ENCODE assay signal across 29 cellular contexts in genomic region chr5:160516696-160517530, GRCh38.
DNase-seq lines count a peak whose midpoint lies in the region; ATAC-seq and TF ChIP-seq lines count a peak whose summit lies in the region.
"Had no signal": no experiment of that assay in that cellular context is flagged by ENCODE, and none has a peak within 500 bp of the region (broad histone marks: within the 10 kb centered on the region; RNA-seq: fewer than 3 reads in every experiment).

No MANE protein-coding gene starts in this region.

- H3K27ac ChIP-seq in GM23338 (ENCODE audit: low read depth) (no peak overlapping the region), RWPE2 (ENCODE audit: poor library complexity, severe bottlenecking) (no peak overlapping the region), Karpas-422 (ENCODE audit: low read length) (no peak overlapping the region)
- H3K27ac ChIP-seq: 22Rv1, C4-2B, HL-60, SK-N-MC had no signal

- H3K36me3 ChIP-seq in GM23338 (ENCODE audit: insufficient read depth) (no peaks in the 10 kb centered on the region), RWPE2 (ENCODE audit: low read depth) (no peaks in the 10 kb centered on the region), Karpas-422 (ENCODE audit: insufficient read depth, low read length) (no peaks in the 10 kb centered on the region)
- H3K36me3 ChIP-seq: HAP-1 had no signal

- no peak overlapping the region for H3K9ac ChIP-seq in Karpas-422 (ENCODE audit: low read length)

- H3K9me3 ChIP-seq in RWPE2 (ENCODE audit: severe bottlenecking), result no peaks in the 10 kb centered on the region
- no peaks in the 10 kb centered on the region for H3K9me3 ChIP-seq in Karpas-422 (ENCODE audit: low read length)
- H3K9me3 ChIP-seq: Caco-2, HAP-1 had no signal

- no peaks in the 10 kb centered on the region for H3F3A ChIP-seq in GM23338 (replicated peaks; ENCODE audit: low read depth)

- H4K20me1 ChIP-seq in GM23338 (replicated peaks; ENCODE audit: insufficient read depth) (no peaks in the 10 kb centered on the region), Karpas-422 (ENCODE audit: insufficient read depth, low read depth, low read length) (no peaks in the 10 kb centered on the region)

- H3K36me3 Mint-ChIP-seq in GM23338 (ENCODE audit: low read depth) (no peaks in the 10 kb centered on the region), neural crest cell (ENCODE audit: low read depth) (no peaks in the 10 kb centered on the region)
- H3K36me3 Mint-ChIP-seq: CD8-positive, alpha-beta T cell had no signal

- ATAC-seq in GM23338 (no peak), RWPE2 (ENCODE audit: low read depth) (peak; percentile 61), GM21515 (IDR thresholded peaks at IDR 0.05; ENCODE audit: unreplicated experiment) (no peak), HG02571 (IDR thresholded peaks at IDR 0.05; ENCODE audit: unreplicated experiment) (no peak)
- ATAC-seq: CD8-positive, alpha-beta T cell; Panc1 had no signal

- H3K4me1 ChIP-seq in GM23338 (ENCODE audit: insufficient read depth) (peaks cover 5% of the 10 kb centered on the region), RWPE2 (ENCODE audit: insufficient read depth, poor library complexity, severe bottlenecking) (no peaks in the 10 kb centered on the region), Karpas-422 (ENCODE audit: low read length) (no peaks in the 10 kb centered on the region)
- H3K4me1 ChIP-seq: Caco-2, HAP-1 had no signal

- H3K79me2 ChIP-seq in GM23338 (replicated peaks; ENCODE audit: insufficient read depth) (no peaks in the 10 kb centered on the region), Karpas-422 (ENCODE audit: low read length) (no peaks in the 10 kb centered on the region)

- H3K4me2 ChIP-seq in GM23338, result no peak overlapping the region
- H3K4me2 ChIP-seq in Karpas-422 (ENCODE audit: low read depth, low read length, poor library complexity, severe bottlenecking), result no peak overlapping the region

- no peaks in the 10 kb centered on the region for H3K27me3 ChIP-seq in GM23338 (ENCODE audit: insufficient read depth)
- H3K27me3 ChIP-seq in RWPE2 (ENCODE audit: insufficient read depth, poor library complexity, severe bottlenecking), result peaks cover 3% of the 10 kb centered on the region
- no peaks in the 10 kb centered on the region for H3K27me3 ChIP-seq in Karpas-422 (ENCODE audit: low read length)

- H3K4me1 Mint-ChIP-seq in GM23338 (peaks cover 11% of the 10 kb centered on the region; the same call in 2 of the 3 replicates), neural crest cell (no peaks in the 10 kb centered on the region)
- H3K4me1 Mint-ChIP-seq: B cell had no signal

- H3K4me3 Mint-ChIP-seq in GM23338 (no peak overlapping the region), neural crest cell (no peak overlapping the region)
- H3K4me3 Mint-ChIP-seq: B cell; CD8-positive, alpha-beta T cell; HFFc6 had no signal

- H3K9me2 ChIP-seq in GM23338 (ENCODE audit: insufficient read depth) (no peaks in the 10 kb centered on the region), Karpas-422 (replicated peaks; ENCODE audit: insufficient read depth, low read length) (no peaks in the 10 kb centered on the region)

- H3K9me3 Mint-ChIP-seq in GM23338 (no peaks in the 10 kb centered on the region), neural crest cell (no peaks in the 10 kb centered on the region)
- H3K9me3 Mint-ChIP-seq: CD8-positive, alpha-beta T cell; HFFc6 had no signal

- H3K4me3 ChIP-seq in GM23338 (no peak overlapping the region), RWPE2 (ENCODE audit: severe bottlenecking) (no peak overlapping the region), Karpas-422 (ENCODE audit: low read length) (no peak overlapping the region)
- H3K4me3 ChIP-seq: HAP-1, SK-N-MC had no signal

- H3K27me3 Mint-ChIP-seq in GM23338 (ENCODE audit: insufficient read depth, low read depth, poor library complexity) (no peaks in the 10 kb centered on the region), neural crest cell (ENCODE audit: low read depth) (peaks cover 12% of the 10 kb centered on the region)
- H3K27me3 Mint-ChIP-seq: B cell had no signal

- no peak overlapping the region for H3K27ac Mint-ChIP-seq in GM23338
- peak overlapping the region; percentile 38 for H3K27ac Mint-ChIP-seq in neural crest cell (ENCODE audit: unreplicated experiment)
- H3K27ac Mint-ChIP-seq: B cell; CD8-positive, alpha-beta T cell; HFFc6 had no signal

- no peak for TF ChIP-seq CTCF in GM23338 (conservative IDR thresholded peaks at IDR 0.05; ENCODE audit: low read depth in 2 of 2)
- no peak for TF ChIP-seq CTCF in RWPE2 (IDR thresholded peaks at IDR 0.05; ENCODE audit: poor library complexity, severe bottlenecking)
- no peak for TF ChIP-seq CTCF in neural crest cell (conservative IDR thresholded peaks at IDR 0.05)

- DNase-seq in DMS79 treated with DMSO at 0.1 percent for 48 hours (lab: John Stamatoyannopoulos, UW), result peak; percentile 25
- no peak for DNase-seq in DMS79 (lab: John Stamatoyannopoulos, UW)
- no peak for DNase-seq in GM23338 (ENCODE audit: low spot score)
- no peak for DNase-seq in RWPE2 (ENCODE audit: low spot score)
- DNase-seq in neural crest cell (ENCODE audit: low read depth, low spot score), result no peak
- no peak for DNase-seq in Karpas-422
- DNase-seq: CD8-positive, alpha-beta T cell; DMS 273 treated with DMSO at 0.1 percent for 48 hours; DND-41; GOT3; HFFc6; MV-4-11; NCI-H1105 treated with DMSO at 0.1 percent for 48 hours; NCI-H1694; NCI-H2029 treated with DMSO at 0.1 percent for 48 hours; NCI-H2227 treated with DMSO at 0.1 percent for 48 hours; NCI-H510A treated with DMSO at 0.1 percent for 48 hours; NCI-H774; SIG-M5 had no signal

- H2AFZ ChIP-seq in GM23338, result peak overlapping the region; percentile 66; the same call in 1 of the 2 replicates
- no peak overlapping the region for H2AFZ ChIP-seq in Karpas-422 (ENCODE audit: low read length)

TF ChIP-seq in GM23338, 12 proteins besides CTCF, POLR2A, EP300 and RAD21 (continues in another document):
- TF ChIP-seq POLR2AphosphoS5 (IDR thresholded peaks at IDR 0.05; ENCODE audit: low read depth), result no peak
- no peak for TF ChIP-seq ETS1 (IDR thresholded peaks at IDR 0.05)
- no peak for TF ChIP-seq CREB1 (CRISPR knock-in tag; IDR thresholded peaks at IDR 0.05; ENCODE audit: low read depth)
- no peak for TF ChIP-seq EZH2 (IDR thresholded peaks at IDR 0.05; ENCODE audit: low read depth, unreplicated experiment)
